In the genomic region with DNA sequence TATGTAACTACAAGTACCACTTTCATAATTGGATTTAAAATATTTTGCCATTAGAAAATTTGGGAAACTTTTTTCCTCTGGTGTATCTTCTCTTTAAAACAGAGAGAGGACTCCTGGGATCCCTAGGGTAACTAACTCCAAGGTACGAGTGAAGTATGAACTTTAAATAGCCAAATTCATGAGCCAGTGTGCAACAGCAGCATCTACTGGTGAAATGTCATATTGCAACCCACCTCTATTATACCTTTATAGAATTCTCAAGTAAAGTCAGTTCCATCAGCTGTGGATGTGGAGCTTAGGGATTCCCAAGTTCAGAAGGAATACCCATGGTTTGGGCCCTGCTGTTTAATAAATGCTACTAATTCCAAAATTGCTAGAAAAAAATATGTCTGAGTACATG, we compare ENCODE assay signal across 11 cellular contexts.
DNase-seq lines count a peak whose midpoint lies in the region; FAIRE-seq and TF ChIP-seq lines count a peak whose summit lies in the region.
"Had no signal": no experiment of that assay in that cellular context is flagged by ENCODE, and none has a peak within 500 bp of the region (broad histone marks: within the 10 kb centered on the region; RNA-seq: fewer than 3 reads in every experiment).

No MANE protein-coding gene starts in this region.

- H3K9ac ChIP-seq in Karpas-422 (ENCODE audit: low read length), result no peak overlapping the region

- H3K27ac Mint-ChIP-seq in neural crest cell (ENCODE audit: unreplicated experiment), result no peak overlapping the region

- peaks cover 3% of the 10 kb centered on the region for H3K9me3 Mint-ChIP-seq in neural crest cell

- no peaks in the 10 kb centered on the region for H3K27me3 Mint-ChIP-seq in neural crest cell (ENCODE audit: low read depth)

- H3K4me1 Mint-ChIP-seq in neural crest cell, result no peaks in the 10 kb centered on the region

- no peaks in the 10 kb centered on the region for H3K36me3 ChIP-seq in GM06990 (ENCODE audit: control insufficient read depth, insufficient read depth, low read length)
- no peaks in the 10 kb centered on the region for H3K36me3 ChIP-seq in Karpas-422 (ENCODE audit: insufficient read depth, low read length)
- no peaks in the 10 kb centered on the region for H3K36me3 ChIP-seq in uterus
- H3K36me3 ChIP-seq: transverse colon had no signal

- no peak for TF ChIP-seq POLR2A in uterus (IDR thresholded peaks at IDR 0.05)

- intact Hi-C loops in uterus (cut with DNase I; ENCODE audit: low total_unique reads), result no loop called here

- no peaks in the 10 kb centered on the region for H3K9me2 ChIP-seq in Karpas-422 (replicated peaks; ENCODE audit: insufficient read depth, low read length)

- H3K4me3 Mint-ChIP-seq in neural crest cell, result no peak overlapping the region

- no peaks in the 10 kb centered on the region for H3K79me2 ChIP-seq in Karpas-422 (ENCODE audit: low read length)

- H3K27ac ChIP-seq in Karpas-422 (ENCODE audit: low read length), result no peak overlapping the region
- H3K27ac ChIP-seq in uterus, result no peak overlapping the region
- H3K27ac ChIP-seq: transverse colon had no signal

- no peak overlapping the region for H2AFZ ChIP-seq in Karpas-422 (ENCODE audit: low read length)

- no peak overlapping the region for H3K4me2 ChIP-seq in Karpas-422 (ENCODE audit: low read depth, low read length, poor library complexity, severe bottlenecking)

- H3K27me3 ChIP-seq in GM06990 (replicated peaks; ENCODE audit: control insufficient read depth, insufficient read depth, low read length) (no peaks in the 10 kb centered on the region), Karpas-422 (ENCODE audit: low read length) (no peaks in the 10 kb centered on the region), uterus (no peaks in the 10 kb centered on the region)
- H3K27me3 ChIP-seq: transverse colon had no signal

- H3K4me1 ChIP-seq in Karpas-422 (ENCODE audit: low read length), result no peaks in the 10 kb centered on the region
- no peaks in the 10 kb centered on the region for H3K4me1 ChIP-seq in uterus
- H3K4me1 ChIP-seq: transverse colon had no signal

- no peak overlapping the region for H3K4me3 ChIP-seq in GM06990 (replicated peaks; ENCODE audit: low read depth, low read length)
- H3K4me3 ChIP-seq in Karpas-422 (ENCODE audit: low read length), result no peak overlapping the region
- H3K4me3 ChIP-seq in choroid plexus epithelial cell (ENCODE audit: low read depth, low read length), result no peak overlapping the region
- no peak overlapping the region for H3K4me3 ChIP-seq in uterus
- H3K4me3 ChIP-seq: transverse colon had no signal

- peaks cover 12% of the 10 kb centered on the region for H3K36me3 Mint-ChIP-seq in neural crest cell (ENCODE audit: low read depth)

- no peak for FAIRE-seq in urothelium cell line (lab: Jason Lieb, UNC)

- H3K9me3 ChIP-seq in Karpas-422 (ENCODE audit: low read length), result peaks cover 7% of the 10 kb centered on the region
- no peaks in the 10 kb centered on the region for H3K9me3 ChIP-seq in uterus

- H4K20me1 ChIP-seq in Karpas-422 (ENCODE audit: insufficient read depth, low read depth, low read length), result no peaks in the 10 kb centered on the region

- TF ChIP-seq CTCF in GM06990 (IDR thresholded peaks at IDR 0.05; ENCODE audit: insufficient read depth, low read length, poor library complexity, severe bottlenecking) (peak; percentile 49), choroid plexus epithelial cell (conservative IDR thresholded peaks at IDR 0.05; ENCODE audit: low read depth, low read length) (peak; percentile 54), neural crest cell (conservative IDR thresholded peaks at IDR 0.05) (peak; percentile 34), uterus (IDR thresholded peaks at IDR 0.05) (no peak)

- DNase-seq in GM06990 (ENCODE audit: extremely low read depth, insufficient read length), result no peak
- DNase-seq in Karpas-422, result peak; percentile 60
- peak; percentile 14 for DNase-seq in choroid plexus epithelial cell (ENCODE audit: low read depth)
- no peak for DNase-seq in neural crest cell (ENCODE audit: low read depth, low spot score)
- no peak for DNase-seq in urothelium cell line (ENCODE audit: low spot score)
- DNase-seq in uterus, result no peak
- no peak for DNase-seq in NCI-H2227 treated with DMSO at 0.1 percent for 48 hours (lab: John Stamatoyannopoulos, UW)
- DNase-seq: activated CD4-positive, alpha-beta T cell treated with anti-CD3 and anti-CD28 coated beads for 48 hours; MV-4-11; SIG-M5; transverse colon had no signal

Comparison
In these comparisons a context has a peak if more than half of its experiments do, and no peak if none do; other contexts are left out.
1. DNase-seq: peak in Karpas-422 (single experiment) and choroid plexus epithelial cell (single experiment); none in GM06990 (single experiment), neural crest cell (single experiment), urothelium cell line (single experiment), uterus (0 of 2) and NCI-H2227 treated with DMSO at 0.1 percent for 48 hours (single experiment).
2. CTCF ChIP-seq: peak in GM06990 (single experiment), choroid plexus epithelial cell (single experiment) and neural crest cell (single experiment); none in uterus (0 of 4).